ENCODE assay signal across 9 cellular contexts in genomic region chr1:169478273-169478672, GRCh38. TPM values are rescaled to one million over a fixed set of nuclear protein-coding genes. Genes with fewer than 3 reads are reported as not detected.
DNase-seq lines count a peak whose midpoint lies in the region; ATAC-seq and TF ChIP-seq lines count a peak whose summit lies in the region.
"Not testable (repeated sequence)": the region's sequence is repeated elsewhere in the genome, so short reads cannot be mapped to it uniquely, and the experiment has no call there.
"Had no signal": no experiment of that assay in that cellular context is flagged by ENCODE, and none has a peak within 500 bp of the region (broad histone marks: within the 10 kb centered on the region; RNA-seq: fewer than 3 reads in every experiment).

No MANE protein-coding gene starts in this region.

- POLR2A ChIA-PET in HEK293 (lab: Yijun Ruan, JAX): not testable (repeated sequence)
- POLR2A ChIA-PET in MCF 10A (lab: Yijun Ruan, JAX): interaction anchor here (1.0 to 1.1 kb wide), 2 partner anchors 9 to 90 kb away, joined by 3 to 4 read pairs; no protein-coding TSS in a partner anchor

- BruUV-seq in MCF 10A (replicated peaks; lab: Mats Ljungman, UMichigan): not testable (repeated sequence)

- H3K4me3 ChIP-seq in HEK293 (ENCODE audit: low read depth, low read length); HL-60 (replicated peaks; ENCODE audit: insufficient read depth, low read length); gastrocnemius medialis: not testable (repeated sequence)
- H3K4me3 ChIP-seq in neutrophil (ENCODE audit: low read depth in 1 of 2, low read length in 1 of 2): peak overlapping the region in 1 of 2 experiments; percentile 20

- TF ChIP-seq CTCF in HEK293 (tag by site-specific recombination; IDR thresholded peaks at IDR 0.05); HL-60 (IDR thresholded peaks at IDR 0.05; ENCODE audit: insufficient read depth, low read length); MCF 10A (IDR thresholded peaks at IDR 0.05; ENCODE audit: unreplicated experiment); neutrophil (IDR thresholded peaks at IDR 0.05); gastrocnemius medialis (IDR thresholded peaks at IDR 0.05 in 4 of 5, conservative IDR thresholded peaks at IDR 0.05 in 1 of 5): not testable (repeated sequence)

- H3K9me3 Mint-ChIP-seq in MCF 10A (ENCODE audit: unreplicated experiment): not testable (repeated sequence)

- in situ Hi-C loops in gastrocnemius medialis (cut with MboI; ENCODE audit: low sequenced_read_pairs in 4 of 4): loop anchor here in 3 of 4 donors (10.0 to 25.0 kb wide), 6 partner anchors 57 to 1541 kb away; partner anchors contain the start of genes ATP1B1 (in 2 of the 3), DCAF6 (in 1 of the 3) and MPC2 (in 1 of the 3)

- H3K36me3 Mint-ChIP-seq in T-helper 17 cell (ENCODE audit: low read depth): not testable (repeated sequence)
- H3K36me3 Mint-ChIP-seq in MCF 10A (ENCODE audit: insufficient read depth, unreplicated experiment): peaks cover 17% of the 10 kb centered on the region

- not testable (repeated sequence) for H3K27ac ChIP-seq in HEK293 (ENCODE audit: extremely low read depth, low read depth, low read length)
- H3K27ac ChIP-seq in HL-60 (replicated peaks) (peak overlapping the region; percentile 31; the same call in 1 of the 2 replicates), neutrophil (peak overlapping the region; percentile 64), gastrocnemius medialis (peak overlapping the region; percentile 96 to 99 (median 98))

- H3K27ac Mint-ChIP-seq in T-helper 17 cell: peak overlapping the region; percentile 60
- H3K27ac Mint-ChIP-seq in MCF 10A (ENCODE audit: low read depth, unreplicated experiment): peak overlapping the region; percentile 54

- not testable (repeated sequence) for H3K36me3 ChIP-seq in HEK293 (ENCODE audit: control insufficient read depth in 2 of 2, insufficient read depth in 1 of 2, low read length in 2 of 2); neutrophil
- H3K36me3 ChIP-seq in gastrocnemius medialis: peaks cover 0 to 23% of the 10 kb centered on the region in 2 donors

- CTCF ChIA-PET in HEK293 (lab: Yijun Ruan, JAX): not testable (repeated sequence)
- CTCF ChIA-PET in MCF 10A (lab: Yijun Ruan, JAX): interaction anchor here (0.6 to 2.3 kb wide), 7 partner anchors 9 to 1252 kb away, joined by 3 to 8 read pairs (median 4); no protein-coding TSS in a partner anchor

- intact Hi-C loops in MCF 10A (cut with micrococcal nuclease); gastrocnemius medialis (cut with DNase I; ENCODE audit: low total_unique reads): not testable (repeated sequence)

- not testable (repeated sequence) for H3K27me3 Mint-ChIP-seq in T-helper 17 cell; MCF 10A (ENCODE audit: insufficient read depth, unreplicated experiment)

- DNase-seq in HL-60 (ENCODE audit: low read depth in 1 of 2, low spot score in 1 of 2); T-helper 17 cell; MCF 10A (ENCODE audit: unreplicated experiment); gastrocnemius medialis: not testable (repeated sequence)
- DNase-seq in NCI-H2171 treated with DMSO at 0.1 percent for 48 hours (lab: John Stamatoyannopoulos, UW): peak; percentile 12

- H3K4me3 Mint-ChIP-seq in T-helper 17 cell; MCF 10A (ENCODE audit: unreplicated experiment): not testable (repeated sequence)

- not testable (repeated sequence) for ATAC-seq in T-helper 17 cell, gastrocnemius medialis

- H3K9me3 ChIP-seq in HEK293 (ENCODE audit: control insufficient read depth, insufficient read depth, low read depth, low read length); T-helper 17 cell (ENCODE audit: control insufficient read depth, low read length, poor library complexity, severe bottlenecking); neutrophil; gastrocnemius medialis: not testable (repeated sequence)

- H3K4me1 Mint-ChIP-seq in T-helper 17 cell (peaks cover 18% of the 10 kb centered on the region), MCF 10A (ENCODE audit: insufficient read depth, unreplicated experiment) (peaks cover 29% of the 10 kb centered on the region)

- H3K4me1 ChIP-seq in HEK293 (ENCODE audit: control insufficient read depth, insufficient read depth, low read length): not testable (repeated sequence)
- H3K4me1 ChIP-seq in neutrophil (ENCODE audit: control insufficient read depth in 1 of 2, insufficient read depth in 1 of 2, low read depth in 1 of 2, low read length in 1 of 2): peaks cover 22 to 24% of the 10 kb centered on the region in 2 experiments
- H3K4me1 ChIP-seq in gastrocnemius medialis: peaks cover 42 to 50% of the 10 kb centered on the region in 2 donors

- not testable (repeated sequence) for H3K27me3 ChIP-seq in HL-60 (ENCODE audit: insufficient read depth, poor library complexity, severe bottlenecking); neutrophil; gastrocnemius medialis

- TF ChIP-seq POLR2A in gastrocnemius medialis (IDR thresholded peaks at IDR 0.05): not testable (repeated sequence)

TF ChIP-seq in HEK293, 187 proteins besides CTCF, POLR2A, EP300 and RAD21:
- TF ChIP-seq, protein P1, sequence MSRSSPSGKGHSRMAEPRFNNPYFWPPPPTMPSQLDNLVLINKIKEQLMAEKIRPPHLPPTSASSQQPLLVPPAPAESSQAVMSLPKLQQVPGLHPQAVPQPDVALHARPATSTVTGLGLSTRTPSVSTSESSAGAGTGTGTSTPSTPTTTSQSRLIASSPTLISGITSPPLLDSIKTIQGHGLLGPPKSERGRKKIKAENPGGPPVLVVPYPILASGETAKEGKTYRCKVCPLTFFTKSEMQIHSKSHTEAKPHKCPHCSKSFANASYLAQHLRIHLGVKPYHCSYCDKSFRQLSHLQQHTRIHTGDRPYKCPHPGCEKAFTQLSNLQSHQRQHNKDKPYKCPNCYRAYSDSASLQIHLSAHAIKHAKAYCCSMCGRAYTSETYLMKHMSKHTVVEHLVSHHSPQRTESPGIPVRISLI (tag by site-specific recombination; IDR thresholded peaks at IDR 0.05): peak; percentile 92

RNA-seq across cellular contexts. Expression of gene SLC19A2, which starts 7.5 kb away (rescaled TPM):
- total RNA-seq in T-helper 17 cell (1 to 10 TPM; 2.5 to 2.9 TPM), MCF 10A (2022) (13.9 and 16.7 TPM in 2 replicates), gastrocnemius medialis (100 to 1,000 TPM in 2 of 4 donors, 10 to 100 TPM in 2; 93.3 to 176 (median 99.8) TPM)

RNA-seq across cellular contexts. Expression of gene CCDC181, which starts 51.0 kb away (rescaled TPM):
- total RNA-seq in T-helper 17 cell (not detected), MCF 10A (2022) (not detected in 2 replicates), gastrocnemius medialis (1 to 10 TPM in 1 of 4 donors, under 1 TPM in 1, not detected in 2; 0.80 to 1.2 TPM)
- total RNA-seq: CD4-positive, alpha-beta T cell; CD8-positive, alpha-beta T cell had no signal
